Comparison of ENCODE assay signal across 18 cellular contexts in genomic region chrX:10077425-10078188, GRCh38.
DNase-seq lines count a peak whose midpoint lies in the region; ATAC-seq and TF ChIP-seq lines count a peak whose summit lies in the region.
"Had no signal": no experiment of that assay in that cellular context is flagged by ENCODE, and none has a peak within 500 bp of the region (broad histone marks: within the 10 kb centered on the region; RNA-seq: fewer than 3 reads in every experiment).

No MANE protein-coding gene starts in this region.

- 62% methylated on average over 3 of the region's 9 CpGs; no CpG with 5 or more reads in 1 of the 2 experiments for WGBS in IMR-90 (ENCODE audit: extremely low coverage in 2 of 2, insufficient read length in 1 of 2), 2 experiments
- no CpG with 5 or more reads among the region's 9 CpGs for WGBS in trophoblast cell (ENCODE audit: extremely low coverage, insufficient coverage, insufficient read length)

- H3K4me1 Mint-ChIP-seq in effector memory CD8-positive, alpha-beta T cell (ENCODE audit: low read depth in 2 of 2): peaks cover under 1 to 3% of the 10 kb centered on the region in 2 donors

- TF ChIP-seq POLR2A in IMR-90 (IDR thresholded peaks at IDR 0.05; ENCODE audit: low read depth, low read length): no peak
- TF ChIP-seq POLR2A in GM18505 (IDR thresholded peaks at IDR 0.05; ENCODE audit: borderline replicate concordance, extremely low read depth, insufficient read depth, insufficient read length): no peak

- POLR2A ChIA-PET in IMR-90 (lab: Charles Lee; ENCODE audit: unreplicated experiment): no interaction called here

- no peaks in the 10 kb centered on the region for H3K27me3 ChIP-seq in DOHH2 (ENCODE audit: control insufficient read depth, low read length)
- H3K27me3 ChIP-seq in IMR-90 (ENCODE audit: control insufficient read depth, insufficient read depth, low read length): no peaks in the 10 kb centered on the region
- H3K27me3 ChIP-seq in trophoblast cell (ENCODE audit: insufficient read depth, low read length): no peaks in the 10 kb centered on the region
- H3K27me3 ChIP-seq: neural progenitor cell, right atrium auricular region had no signal

- H3K9ac ChIP-seq in IMR-90 (ENCODE audit: low read depth, low read length) (no peak overlapping the region), trophoblast cell (ENCODE audit: low read length) (no peak overlapping the region)
- H3K9ac ChIP-seq: neural progenitor cell had no signal

- H3K4me3 ChIP-seq in DOHH2 (ENCODE audit: low read length) (no peak overlapping the region), IMR-90 (ENCODE audit: insufficient read depth, low read depth, low read length) (no peak overlapping the region), trophoblast cell (ENCODE audit: low read depth, low read length) (no peak overlapping the region)
- H3K4me3 ChIP-seq: left ventricle myocardium inferior, neural progenitor cell, right atrium auricular region, stomach had no signal

- no peak overlapping the region for H3K27ac Mint-ChIP-seq in effector memory CD8-positive, alpha-beta T cell
- H3K27ac Mint-ChIP-seq: activated T-helper 2 cell treated with anti-CD3 and anti-CD28 coated beads, Interferon-gamma antibody, Interleukin-2, Interleukin-4, amounts not matched to agents 10 μg/mL and 5 μg/mL and 100 μg/mL, durations not matched to agents 14 hours and 24 hours and 36 hours; neural progenitor cell had no signal

- H2BK12ac ChIP-seq in trophoblast cell (ENCODE audit: low read length): no peak overlapping the region

- H2BK120ac ChIP-seq in IMR-90 (ENCODE audit: low read depth, low read length) (no peak overlapping the region), trophoblast cell (ENCODE audit: insufficient read depth, low read length, poor library complexity) (no peak overlapping the region)

- H3K9me3 ChIP-seq in DOHH2 (ENCODE audit: control insufficient read depth, insufficient read depth, low read length) (no peaks in the 10 kb centered on the region), IMR-90 (ENCODE audit: control insufficient read depth, insufficient read depth, low read length) (no peaks in the 10 kb centered on the region), trophoblast cell (ENCODE audit: insufficient read depth, low read depth, low read length) (no peaks in the 10 kb centered on the region)
- H3K9me3 ChIP-seq: left ventricle myocardium inferior, right atrium auricular region, stomach had no signal

- no peak overlapping the region for H2AFZ ChIP-seq in IMR-90 (replicated peaks; ENCODE audit: low read length, poor library complexity)
- H2AFZ ChIP-seq in trophoblast cell (ENCODE audit: insufficient read depth, low read length, poor library complexity): no peak overlapping the region
- H2AFZ ChIP-seq: neural progenitor cell had no signal

- peaks cover 2% of the 10 kb centered on the region for H3K36me3 Mint-ChIP-seq in effector memory CD8-positive, alpha-beta T cell (ENCODE audit: insufficient read depth)

- no peak overlapping the region for H3K23ac ChIP-seq in IMR-90 (ENCODE audit: low read depth, low read length)
- H3K23ac ChIP-seq in trophoblast cell (ENCODE audit: low read length): no peak overlapping the region

- H3K79me2 ChIP-seq in DOHH2 (ENCODE audit: control insufficient read depth, low read length): no peaks in the 10 kb centered on the region
- no peaks in the 10 kb centered on the region for H3K79me2 ChIP-seq in trophoblast cell (ENCODE audit: control insufficient read depth, insufficient read depth, low read length, poor library complexity)

- H2BK20ac ChIP-seq in IMR-90 (ENCODE audit: low read depth, low read length): no peak overlapping the region

- peak; percentile 16 for TF ChIP-seq CTCF in DOHH2 (IDR thresholded peaks at IDR 0.05; ENCODE audit: low read depth, low read length, poor library complexity, severe bottlenecking)
- TF ChIP-seq CTCF in IMR-90 (conservative IDR thresholded peaks at IDR 0.05; ENCODE audit: low read depth, low read length): no peak

- H3K36me3 ChIP-seq in DOHH2 (ENCODE audit: control insufficient read depth, low read length) (peaks cover 18% of the 10 kb centered on the region), IMR-90 (ENCODE audit: control insufficient read depth, insufficient read depth, low read length) (peaks cover 8% of the 10 kb centered on the region), trophoblast cell (ENCODE audit: control insufficient read depth in 1 of 2, insufficient read depth in 2 of 2, low read length in 2 of 2) (peaks cover 6 to 23% of the 10 kb centered on the region in 2 experiments)
- H3K36me3 ChIP-seq: neural progenitor cell, right atrium auricular region had no signal

- no peaks in the 10 kb centered on the region for H3K27me3 Mint-ChIP-seq in effector memory CD8-positive, alpha-beta T cell
- H3K27me3 Mint-ChIP-seq: CD8-positive, alpha-beta memory T cell had no signal

- H3K27ac ChIP-seq in DOHH2 (ENCODE audit: low read depth, low read length) (no peak overlapping the region), IMR-90 (ENCODE audit: insufficient read depth, low read length) (peak overlapping the region; percentile 39; the same call in 1 of the 2 replicates), trophoblast cell (ENCODE audit: low read depth, low read length) (no peak overlapping the region)
- H3K27ac ChIP-seq: left ventricle myocardium inferior, neural progenitor cell, right atrium auricular region, stomach had no signal

- H4K91ac ChIP-seq in IMR-90 (ENCODE audit: insufficient read depth, low read depth, low read length) (no peak overlapping the region), trophoblast cell (ENCODE audit: low read depth, low read length) (no peak overlapping the region)

- dilution Hi-C loops in IMR-90 (cut with HindIII; ENCODE audit: low sequenced_read_pairs, unreplicated experiment): no loop called here

- no peaks in the 10 kb centered on the region for H3K9me3 Mint-ChIP-seq in effector memory CD8-positive, alpha-beta T cell
- H3K9me3 Mint-ChIP-seq: activated T-helper 2 cell treated with anti-CD3 and anti-CD28 coated beads, Interferon-gamma antibody, Interleukin-2, Interleukin-4, amounts not matched to agents 10 μg/mL and 5 μg/mL and 100 μg/mL, durations not matched to agents 14 hours and 24 hours and 36 hours; CD8-positive, alpha-beta memory T cell had no signal

- no peak overlapping the region for H4K8ac ChIP-seq in IMR-90 (ENCODE audit: low read depth in 2 of 2, low read length in 2 of 2)
- H4K8ac ChIP-seq in trophoblast cell (ENCODE audit: low read depth, low read length): no peak overlapping the region

- H3K4ac ChIP-seq in IMR-90 (ENCODE audit: low read depth, low read length) (peak overlapping the region; percentile 21; the same call in 1 of the 2 replicates), trophoblast cell (ENCODE audit: low read depth, low read length) (no peak overlapping the region)

- DNase-seq in IMR-90 (peak; percentile 83), trophoblast cell (no peak), NCI-H2081 (lab: John Stamatoyannopoulos, UW) (no peak), ACHN (no peak)
- DNase-seq in effector memory CD8-positive, alpha-beta T cell: no peak
- DNase-seq: activated CD4-positive, alpha-beta T cell treated with anti-CD3 and anti-CD28 coated beads for 48 hours; caudate nucleus; hippocampal formation; left ventricle myocardium inferior; NCI-H1105; NCI-H510A treated with DMSO at 0.1 percent for 48 hours; stomach had no signal

- no peak overlapping the region for H2BK15ac ChIP-seq in IMR-90 (ENCODE audit: low read depth, low read length)

- in situ Hi-C loops in IMR-90 (cut with MboI; ENCODE audit: low sequenced_read_pairs): no loop called here
- in situ Hi-C loops in ACHN (cut with HindIII; ENCODE audit: low pct_ligation_motif_present, low pct_unique_long_range_greater_than_20kb, low sequenced_read_pairs): no loop called here

- H3K18ac ChIP-seq in IMR-90 (ENCODE audit: low read depth, low read length) (no peak overlapping the region), trophoblast cell (ENCODE audit: low read length) (peak overlapping the region; percentile 37)

- no peaks in the 10 kb centered on the region for H4K20me1 ChIP-seq in DOHH2 (ENCODE audit: control insufficient read depth, insufficient read depth, low read depth, low read length)
- peaks cover 6% of the 10 kb centered on the region for H4K20me1 ChIP-seq in IMR-90 (ENCODE audit: insufficient read depth, low read length)

- H3K4me2 ChIP-seq in DOHH2 (ENCODE audit: low read length) (no peak overlapping the region), IMR-90 (ENCODE audit: low read depth, low read length) (0 out of 2 replicates have a peak overlapping the region, but pooled peaks have one; percentile 5), trophoblast cell (ENCODE audit: low read length) (no peak overlapping the region)
- H3K4me2 ChIP-seq: neural progenitor cell had no signal

- no peak overlapping the region for H3K56ac ChIP-seq in IMR-90 (ENCODE audit: extremely low read depth, insufficient read depth, low read length)

- intact Hi-C loops in IMR-90 (cut with micrococcal nuclease): no loop called here

- no peak overlapping the region for H4K5ac ChIP-seq in IMR-90 (ENCODE audit: low read depth, low read length)

- H2AK5ac ChIP-seq in IMR-90 (ENCODE audit: low read depth, low read length) (no peak overlapping the region), trophoblast cell (ENCODE audit: low read length) (no peak overlapping the region)

- H3K9me1 ChIP-seq in IMR-90 (ENCODE audit: insufficient read depth, low read length): peaks cover 5% of the 10 kb centered on the region; the same call in 1 of the 2 replicates

- peaks cover 33% of the 10 kb centered on the region for H3K4me1 ChIP-seq in DOHH2 (ENCODE audit: control insufficient read depth, low read length)
- peaks cover 4% of the 10 kb centered on the region for H3K4me1 ChIP-seq in IMR-90 (ENCODE audit: control insufficient read depth, insufficient read depth, low read length)
- H3K4me1 ChIP-seq in trophoblast cell (ENCODE audit: control insufficient read depth in 1 of 2, insufficient read depth in 2 of 2, low read length in 2 of 2): peaks cover 0 to 1% of the 10 kb centered on the region in 2 experiments
- H3K4me1 ChIP-seq: neural progenitor cell had no signal

- H3F3A ChIP-seq in DOHH2 (ENCODE audit: control insufficient read depth, insufficient read depth): no peaks in the 10 kb centered on the region

- H3K9me2 ChIP-seq in DOHH2 (replicated peaks; ENCODE audit: control insufficient read depth, low read length): no peaks in the 10 kb centered on the region

- no peak overlapping the region for H4K12ac ChIP-seq in trophoblast cell (ENCODE audit: low read depth, low read length)

- BruUV-seq in IMR-90 (replicated peaks; lab: Mats Ljungman, UMichigan): no TSS peak

- ATAC-seq in IMR-90 (ENCODE audit: low read depth) (peak; percentile 91), GM18505 (IDR thresholded peaks at IDR 0.05; ENCODE audit: unreplicated experiment) (no peak)
- ATAC-seq in effector memory CD8-positive, alpha-beta T cell (replicated peaks): peak; percentile 44

- CTCF ChIA-PET in IMR-90 (lab: Yijun Ruan, JAX): interaction anchor here (0.6 to 1.4 kb wide), 3 partner anchors 13 to 1382 kb away, joined by 3 read pairs; no protein-coding TSS in a partner anchor

- peaks cover 6 to 39% of the 10 kb centered on the region in 2 experiments for H3K79me1 ChIP-seq in IMR-90 (ENCODE audit: low read depth in 1 of 2, low read length in 2 of 2)
- no peaks in the 10 kb centered on the region for H3K79me1 ChIP-seq in trophoblast cell (ENCODE audit: low read length)

- TF ChIP-seq RAD21 in IMR-90 (IDR thresholded peaks at IDR 0.05; ENCODE audit: low read length): no peak

- H3K14ac ChIP-seq in IMR-90 (replicated peaks; ENCODE audit: low read depth, low read length) (no peak overlapping the region), trophoblast cell (ENCODE audit: low read length) (no peak overlapping the region)

- H2AK9ac ChIP-seq in IMR-90 (replicated peaks; ENCODE audit: low read depth, low read length, poor library complexity): no peak overlapping the region

- H3K4me3 Mint-ChIP-seq in effector memory CD8-positive, alpha-beta T cell: no peak overlapping the region
- H3K4me3 Mint-ChIP-seq: CD8-positive, alpha-beta memory T cell; neural progenitor cell had no signal

- H2BK5ac ChIP-seq in IMR-90 (ENCODE audit: low read depth, low read length, poor library complexity, severe bottlenecking) (no peak overlapping the region), trophoblast cell (ENCODE audit: low read depth, low read length, poor library complexity) (no peak overlapping the region)
